18 cellular contexts compared by ENCODE assay signal in the genomic region with DNA sequence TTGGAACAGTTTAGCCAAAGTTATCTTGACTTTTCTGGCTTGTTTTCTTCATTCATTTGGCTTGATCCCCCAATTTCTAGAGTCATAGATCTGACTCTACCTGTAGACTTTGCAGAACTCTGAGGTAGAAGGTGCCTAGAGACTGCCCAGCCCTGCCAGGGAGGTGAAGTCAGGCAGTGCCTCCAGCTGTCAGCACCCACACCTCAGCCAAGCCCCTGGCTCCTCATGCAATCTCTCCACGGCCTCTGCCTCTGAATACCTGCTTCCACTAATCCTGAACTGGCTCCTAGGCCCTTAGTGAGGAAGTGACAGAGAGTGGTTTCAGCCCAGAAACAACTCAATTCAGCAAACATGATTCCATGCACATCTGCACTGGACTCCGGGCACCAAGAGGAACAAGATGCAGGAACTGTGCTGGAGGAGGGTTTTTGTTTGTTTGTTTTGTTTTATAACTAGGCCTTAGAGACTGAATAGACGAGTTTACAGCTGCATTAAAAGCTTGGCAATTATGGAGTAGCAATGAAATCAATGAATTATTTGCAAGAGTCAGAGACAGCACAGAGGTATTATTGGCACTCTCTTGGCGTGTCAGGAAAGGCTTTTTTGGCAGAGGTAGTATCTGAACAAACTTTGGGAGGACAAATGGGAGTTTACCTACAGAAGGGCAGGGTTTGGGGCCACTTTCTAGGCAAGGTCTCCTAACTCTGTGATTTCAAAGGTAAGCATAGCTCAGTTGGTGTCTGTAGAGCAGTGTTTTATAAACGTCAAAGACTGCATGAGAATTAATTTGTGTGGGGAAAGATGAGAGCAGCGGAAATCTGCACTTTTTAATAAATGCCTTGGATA. TPM values are rescaled to one million over a fixed set of nuclear protein-coding genes. Genes with fewer than 3 reads are reported as not detected.
"Had no signal": no experiment of that assay in that cellular context is flagged by ENCODE, and none has a peak within 500 bp of the region (broad histone marks: within the 10 kb centered on the region; RNA-seq: fewer than 3 reads in every experiment).

No MANE protein-coding gene starts in this region.

- H3K36me3 ChIP-seq: adrenal gland, cardiac muscle cell, esophagus muscularis mucosa, left ventricle myocardium inferior, transverse colon had no signal

- DNase-seq: activated CD4-positive, alpha-beta memory T cell treated with anti-CD3 and anti-CD28 coated beads, Interleukin-2, amount 10 ng/mL, durations not matched to agents 7 days and 5 days; activated CD4-positive, alpha-beta T cell treated with anti-CD3 and anti-CD28 coated beads for 4 hours; activated T-cell treated with anti-CD3 and anti-CD28 coated beads, Interleukin-2, amount 50 U/mL, for 24 hours; adrenal gland; left ventricle myocardium inferior; mesendoderm; stimulated activated naive CD8-positive, alpha-beta T cell treated with anti-CD3 and anti-CD28 coated beads, Interleukin-15, Interleukin-2, amounts not matched to agents 100 U/mL and 50 U/mL, for 24 hours; T-helper 17 cell; transverse colon had no signal

- H3K27ac ChIP-seq: adrenal gland, cardiac muscle cell, esophagus muscularis mucosa, hepatocyte, left ventricle myocardium inferior, transverse colon had no signal

- H3K4me3 ChIP-seq: adrenal gland, cardiac muscle cell, esophagus muscularis mucosa, hepatocyte, left ventricle myocardium inferior, transverse colon had no signal

- ATAC-seq: sciatic nerve; stimulated activated naive CD8-positive, alpha-beta T cell treated with anti-CD3 and anti-CD28 coated beads, Interleukin-15, Interleukin-2, amounts not matched to agents 100 U/mL and 50 U/mL, for 24 hours; T-helper 17 cell; WTC11 had no signal

- H3K4me1 ChIP-seq: adrenal gland, esophagus muscularis mucosa, left ventricle myocardium inferior had no signal

- H3K9me3 ChIP-seq: adrenal gland, transverse colon had no signal

- H3K27me3 ChIP-seq: adrenal gland, cardiac muscle cell, hepatocyte, transverse colon had no signal

RNA-seq across cellular contexts. Expression of a gene that starts 25.2 kb away (rescaled TPM):
- total RNA-seq: activated CD4-positive, alpha-beta memory T cell treated with anti-CD3 and anti-CD28 coated beads, Interleukin-2, amount 10 ng/mL, durations not matched to agents 7 days and 5 days; cardiac muscle cell; left ventricle myocardium inferior; osteoblast; pulmonary artery endothelial cell; sciatic nerve; T-helper 17 cell had no signal
- polyA plus RNA-seq: cardiac muscle cell had no signal

RNA-seq across cellular contexts. Expression of a gene that starts 59.7 kb away (rescaled TPM):
- total RNA-seq: activated CD4-positive, alpha-beta memory T cell treated with anti-CD3 and anti-CD28 coated beads, Interleukin-2, amount 10 ng/mL, durations not matched to agents 7 days and 5 days; adrenal gland; cardiac muscle cell; esophagus muscularis mucosa; hepatocyte; left ventricle myocardium inferior; osteoblast; pulmonary artery endothelial cell; sciatic nerve; T-helper 17 cell; WTC11 had no signal
- polyA plus RNA-seq: adrenal gland, cardiac muscle cell, hepatocyte, keratinocyte, neural cell had no signal
